In genomic region chr10:22002531-22003110, GRCh38 we compare ENCODE assay signal across 1 cellular context.
TF ChIP-seq lines count a peak whose summit lies in the region.

No MANE protein-coding gene starts in this region.

TF ChIP-seq in SK-N-SH, 30 proteins besides CTCF, POLR2A, EP300 and RAD21 (continued from another document):
- TF ChIP-seq ELF1 (IDR thresholded peaks at IDR 0.05) (no peak), GABPA (IDR thresholded peaks at IDR 0.05; ENCODE audit: low read depth) (no peak), NFIC (IDR thresholded peaks at IDR 0.05; ENCODE audit: borderline replicate concordance) (no peak), MAX (IDR thresholded peaks at IDR 0.05; ENCODE audit: low read depth) (no peak), POLR2AphosphoS5 (IDR thresholded peaks at IDR 0.05; ENCODE audit: low read depth, low read length) (no peak)
